Comparison of ENCODE assay signal across 39 cellular contexts in genomic region chr2:153588408-153588807, GRCh38.
"Had no signal": no experiment of that assay in that cellular context is flagged by ENCODE, and none has a peak within 500 bp of the region (broad histone marks: within the 10 kb centered on the region; RNA-seq: fewer than 3 reads in every experiment).

No MANE protein-coding gene starts in this region.

- DNase-seq: activated effector memory CD4-positive, alpha-beta T cell treated with anti-CD3 and anti-CD28 coated beads, Interleukin-2, amount 50 U/mL, for 16 hours; activated effector memory CD4-positive, alpha-beta T cell treated with Interleukin-2 at 50 U/mL for 16 hours; activated gamma-delta T cell; activated gamma-delta T cell treated with Interleukin-2 at 50 U/mL for 16 hours; activated naive CD4-positive, alpha-beta T cell; activated naive CD4-positive, alpha-beta T cell treated with anti-CD3 and anti-CD28 coated beads for 36 hours; activated naive CD4-positive, alpha-beta T cell treated with anti-CD3 and anti-CD28 coated beads, Interleukin-2, amount 10 ng/mL, durations not matched to agents 7 days and 5 days; activated naive CD4-positive, alpha-beta T cell treated with anti-CD3 and anti-CD28 coated beads, Interleukin-2, amount 50 U/mL, for 16 hours; activated naive CD4-positive, alpha-beta T cell treated with Interleukin-2 at 50 U/mL for 16 hours; activated naive CD8-positive, alpha-beta T cell treated with anti-CD3 and anti-CD28 coated beads for 36 hours; activated naive CD8-positive, alpha-beta T cell treated with anti-CD3 and anti-CD28 coated beads, Interleukin-2, amount 10 ng/mL, durations not matched to agents 7 days and 5 days; activated naive CD8-positive, alpha-beta T cell treated with anti-CD3 and anti-CD28 coated beads, Interleukin-2, amount 50 U/mL, for 24 hours; activated T-cell treated with anti-CD3 and anti-CD28 coated beads, Interleukin-2, amount 50 U/mL, for 24 hours; activated T-cell treated with anti-CD3 and anti-CD28 coated beads, Interleukin-2, amount 50 U/mL, for 4 hours; activated T-cell treated with anti-CD3 and anti-CD28 coated beads, Interleukin-2, amount 50 U/mL, for 48 hours; activated T-cell treated with anti-CD3 and anti-CD28 coated beads, Interleukin-2, amount 50 U/mL, for 72 hours; adrenal gland; amniotic stem cell; amygdala; anterior cingulate cortex; aorta; body of pancreas; brain microvascular endothelial cell; caudate nucleus; central memory CD4-positive, alpha-beta T cell; cerebellar nuclear complex had no signal

- FAIRE-seq: astrocyte, bronchial epithelial cell had no signal

- H3K4me3 Mint-ChIP-seq: activated naive CD4-positive, alpha-beta T cell treated with anti-CD3 and anti-CD28 coated beads for 36 hours; activated naive CD4-positive, alpha-beta T cell treated with anti-CD3 and anti-CD28 coated beads, Interleukin-2, amount 10 ng/mL, durations not matched to agents 7 days and 5 days; activated naive CD4-positive, alpha-beta T cell treated with anti-CD3 and anti-CD28 coated beads, Interleukin-2, amount 50 U/mL, for 24 hours; activated naive CD8-positive, alpha-beta T cell; activated naive CD8-positive, alpha-beta T cell treated with anti-CD3 and anti-CD28 coated beads for 36 hours; activated naive CD8-positive, alpha-beta T cell treated with anti-CD3 and anti-CD28 coated beads, Interleukin-2, amount 10 ng/mL, durations not matched to agents 7 days and 5 days; activated naive CD8-positive, alpha-beta T cell treated with anti-CD3 and anti-CD28 coated beads, Interleukin-2, amount 50 U/mL, for 24 hours; activated T-cell treated with anti-CD3 and anti-CD28 coated beads, Interleukin-2, amount 50 U/mL, for 24 hours; activated T-cell treated with anti-CD3 and anti-CD28 coated beads, Interleukin-2, amount 50 U/mL, for 4 hours; activated T-cell treated with anti-CD3 and anti-CD28 coated beads, Interleukin-2, amount 50 U/mL, for 72 hours; activated T-helper 1 cell treated with anti-CD3 and anti-CD28 coated beads, Interleukin-12 subunit alpha, Interleukin-12 subunit beta, Interleukin-2, Interleukin-4 antibody, amounts not matched to agents 30 ng/mL and 10 ng/mL and 1 ng/mL, durations not matched to agents 14 hours and 24 hours and 36 hours; activated T-helper 17 cell treated with anti-CD3 and anti-CD28 coated beads, Interleukin-2, amount 50 U/mL, for 72 hours; brain; central memory CD8-positive, alpha-beta T cell had no signal

- H3K4me1 ChIP-seq: adrenal gland, ascending aorta, body of pancreas, breast epithelium had no signal

- H3K36me3 ChIP-seq: adrenal gland, ascending aorta, brain microvascular endothelial cell, breast epithelium, cardiac muscle cell had no signal

- H3K27me3 ChIP-seq: adrenal gland, ascending aorta, body of pancreas, brain microvascular endothelial cell, breast epithelium, cardiac muscle cell had no signal

- H3K27me3 Mint-ChIP-seq: activated naive CD4-positive, alpha-beta T cell treated with anti-CD3 and anti-CD28 coated beads, Interleukin-2, amount 10 ng/mL, durations not matched to agents 7 days and 5 days; activated naive CD4-positive, alpha-beta T cell treated with anti-CD3 and anti-CD28 coated beads, Interleukin-2, amount 50 U/mL, for 24 hours; activated naive CD8-positive, alpha-beta T cell; activated naive CD8-positive, alpha-beta T cell treated with anti-CD3 and anti-CD28 coated beads for 36 hours; activated naive CD8-positive, alpha-beta T cell treated with anti-CD3 and anti-CD28 coated beads, Interleukin-2, amount 10 ng/mL, durations not matched to agents 7 days and 5 days; activated naive CD8-positive, alpha-beta T cell treated with anti-CD3 and anti-CD28 coated beads, Interleukin-2, amount 50 U/mL, for 24 hours; activated T-cell treated with anti-CD3 and anti-CD28 coated beads, Interleukin-2, amount 50 U/mL, for 24 hours; activated T-helper 17 cell treated with anti-CD3 and anti-CD28 coated beads, Interleukin-2, amount 50 U/mL, for 72 hours; central memory CD8-positive, alpha-beta T cell had no signal

- H3K36me3 Mint-ChIP-seq: activated naive CD4-positive, alpha-beta T cell treated with anti-CD3 and anti-CD28 coated beads, Interleukin-2, amount 10 ng/mL, durations not matched to agents 7 days and 5 days; activated naive CD4-positive, alpha-beta T cell treated with anti-CD3 and anti-CD28 coated beads, Interleukin-2, amount 50 U/mL, for 24 hours; activated naive CD8-positive, alpha-beta T cell; activated naive CD8-positive, alpha-beta T cell treated with anti-CD3 and anti-CD28 coated beads for 36 hours; activated naive CD8-positive, alpha-beta T cell treated with anti-CD3 and anti-CD28 coated beads, Interleukin-2, amount 10 ng/mL, durations not matched to agents 7 days and 5 days; brain had no signal

- H3K27ac ChIP-seq: adrenal gland, ascending aorta, body of pancreas, brain microvascular endothelial cell, breast epithelium, cardiac muscle cell had no signal

- ATAC-seq: activated naive CD4-positive, alpha-beta T cell treated with anti-CD3 and anti-CD28 coated beads, Interleukin-2, amount 50 U/mL, for 72 hours; activated naive CD8-positive, alpha-beta T cell treated with anti-CD3 and anti-CD28 coated beads, Interleukin-2, amount 50 U/mL, for 24 hours; activated T-cell treated with anti-CD3 and anti-CD28 coated beads, Interleukin-2, amount 50 U/mL, for 4 hours; activated T-cell treated with anti-CD3 and anti-CD28 coated beads, Interleukin-2, amount 50 U/mL, for 72 hours; activated T-helper 17 cell treated with anti-CD3 and anti-CD28 coated beads, Interleukin-2, amount 50 U/mL, for 72 hours; body of pancreas had no signal

- H3K9me3 ChIP-seq: adrenal gland, ascending aorta, body of pancreas had no signal

- H3K4me1 Mint-ChIP-seq: activated naive CD4-positive, alpha-beta T cell treated with anti-CD3 and anti-CD28 coated beads, Interleukin-2, amount 10 ng/mL, durations not matched to agents 7 days and 5 days; activated naive CD4-positive, alpha-beta T cell treated with anti-CD3 and anti-CD28 coated beads, Interleukin-2, amount 50 U/mL, for 24 hours; activated naive CD8-positive, alpha-beta T cell treated with anti-CD3 and anti-CD28 coated beads for 36 hours; activated naive CD8-positive, alpha-beta T cell treated with anti-CD3 and anti-CD28 coated beads, Interleukin-2, amount 10 ng/mL, durations not matched to agents 7 days and 5 days; activated naive CD8-positive, alpha-beta T cell treated with anti-CD3 and anti-CD28 coated beads, Interleukin-2, amount 50 U/mL, for 24 hours; activated T-helper 17 cell treated with anti-CD3 and anti-CD28 coated beads, Interleukin-2, amount 50 U/mL, for 72 hours; brain; central memory CD8-positive, alpha-beta T cell had no signal

- H3K4me3 ChIP-seq: adrenal gland, ascending aorta, body of pancreas, breast epithelium, cardiac muscle cell had no signal

- H3K27ac Mint-ChIP-seq: activated naive CD4-positive, alpha-beta T cell treated with anti-CD3 and anti-CD28 coated beads for 36 hours; activated naive CD4-positive, alpha-beta T cell treated with anti-CD3 and anti-CD28 coated beads, Interleukin-2, amount 10 ng/mL, durations not matched to agents 7 days and 5 days; activated naive CD4-positive, alpha-beta T cell treated with anti-CD3 and anti-CD28 coated beads, Interleukin-2, amount 50 U/mL, for 24 hours; activated naive CD4-positive, alpha-beta T cell treated with anti-CD3 and anti-CD28 coated beads, Interleukin-2, amount 50 U/mL, for 72 hours; activated naive CD8-positive, alpha-beta T cell; activated naive CD8-positive, alpha-beta T cell treated with anti-CD3 and anti-CD28 coated beads for 36 hours; activated naive CD8-positive, alpha-beta T cell treated with anti-CD3 and anti-CD28 coated beads, Interleukin-2, amount 10 ng/mL, durations not matched to agents 7 days and 5 days; activated naive CD8-positive, alpha-beta T cell treated with anti-CD3 and anti-CD28 coated beads, Interleukin-2, amount 50 U/mL, for 24 hours; activated T-cell treated with anti-CD3 and anti-CD28 coated beads, Interleukin-2, amount 50 U/mL, for 24 hours; activated T-cell treated with anti-CD3 and anti-CD28 coated beads, Interleukin-2, amount 50 U/mL, for 72 hours; activated T-helper 1 cell treated with anti-CD3 and anti-CD28 coated beads, Interleukin-12 subunit alpha, Interleukin-12 subunit beta, Interleukin-2, Interleukin-4 antibody, amounts not matched to agents 30 ng/mL and 10 ng/mL and 1 ng/mL, durations not matched to agents 14 hours and 24 hours and 36 hours; activated T-helper 17 cell treated with anti-CD3 and anti-CD28 coated beads, Interleukin-2, amount 50 U/mL, for 72 hours; activated T-helper 2 cell treated with anti-CD3 and anti-CD28 coated beads, Interferon-gamma antibody, Interleukin-2, Interleukin-4, amounts not matched to agents 10 μg/mL and 5 μg/mL and 100 μg/mL, durations not matched to agents 14 hours and 24 hours and 36 hours; brain had no signal
